Comparison of ENCODE assay signal across 22 cellular contexts in genomic region chr14:91918159-91918883, GRCh38. TPM values are rescaled to one million over a fixed set of nuclear protein-coding genes. Genes with fewer than 3 reads are reported as not detected.
DNase-seq lines count a peak whose midpoint lies in the region; ATAC-seq, FAIRE-seq and TF ChIP-seq lines count a peak whose summit lies in the region.
"Had no signal": no experiment of that assay in that cellular context is flagged by ENCODE, and none has a peak within 500 bp of the region (broad histone marks: within the 10 kb centered on the region; RNA-seq: fewer than 3 reads in every experiment).

No MANE protein-coding gene starts in this region.

- H3K27ac ChIP-seq in gastroesophageal sphincter (peak overlapping the region in 3 of 4 donors; percentile 53 to 64 (median 59)), lower lobe of right lung (peak overlapping the region; percentile 51), stomach (peak overlapping the region in 4 of 5 donors; percentile 47 to 61 (median 55)), kidney (ENCODE audit: low read depth in 2 of 2, low read length in 2 of 2) (no peak overlapping the region)
- H3K27ac ChIP-seq: cardiac muscle cell had no signal

- H3K4me3 Mint-ChIP-seq in T-cell: no peak overlapping the region
- H3K4me3 Mint-ChIP-seq: activated naive CD8-positive, alpha-beta T cell treated with anti-CD3 and anti-CD28 coated beads for 36 hours; CD4-positive, CD25-positive, alpha-beta regulatory T cell; T-helper 2 cell treated with Interferon-gamma antibody and Interleukin-4, amounts not matched to agents 5 μg/mL and 100 μg/mL, for 36 hours had no signal

- no peaks in the 10 kb centered on the region for H3K4me1 Mint-ChIP-seq in T-cell
- H3K4me1 Mint-ChIP-seq: activated naive CD8-positive, alpha-beta T cell treated with anti-CD3 and anti-CD28 coated beads for 36 hours; CD4-positive, CD25-positive, alpha-beta regulatory T cell had no signal

- H3K36me3 Mint-ChIP-seq in T-cell: no peaks in the 10 kb centered on the region
- H3K36me3 Mint-ChIP-seq: activated naive CD8-positive, alpha-beta T cell treated with anti-CD3 and anti-CD28 coated beads for 36 hours had no signal

- intact Hi-C loops in lower lobe of right lung (cut with DNase I): no loop called here
- intact Hi-C loops in stomach (cut with DNase I; ENCODE audit: low total_unique reads): loop anchor here (10.0 kb wide), 1 partner anchor 264 kb away; no protein-coding TSS in a partner anchor
- intact Hi-C loops in kidney (cut with DNase I): no loop called here

- H3K36me3 ChIP-seq in gastroesophageal sphincter: no peaks in the 10 kb centered on the region
- no peaks in the 10 kb centered on the region for H3K36me3 ChIP-seq in lower lobe of right lung
- H3K36me3 ChIP-seq in stomach: peaks cover 0 to 6% (median 0%) of the 10 kb centered on the region in 4 donors
- no peaks in the 10 kb centered on the region for H3K36me3 ChIP-seq in kidney (ENCODE audit: control insufficient read depth in 1 of 2, insufficient read depth in 2 of 2, low read length in 2 of 2)
- H3K36me3 ChIP-seq: cardiac muscle cell had no signal

- peak; percentile 72 for ATAC-seq in gastroesophageal sphincter
- peak; percentile 28 to 73 for ATAC-seq in lower lobe of right lung
- no peak for ATAC-seq in T-cell (replicated peaks in 1 of 4)
- no peak for ATAC-seq in HG03571 (IDR thresholded peaks at IDR 0.05; ENCODE audit: unreplicated experiment)
- no peak for ATAC-seq in GM19351 (IDR thresholded peaks at IDR 0.05; ENCODE audit: unreplicated experiment)

- CTCF ChIA-PET in T-cell (lab: Charles Lee): interaction anchor here (0.5 to 0.7 kb wide), 3 partner anchors 22 to 147 kb away, joined by 4 to 7 read pairs (median 4); no protein-coding TSS in a partner anchor

- TF ChIP-seq POLR2A in gastroesophageal sphincter (IDR thresholded peaks at IDR 0.05): no peak
- no peak for TF ChIP-seq POLR2A in stomach (IDR thresholded peaks at IDR 0.05)

- H3K4me1 ChIP-seq in gastroesophageal sphincter (peaks cover 0 to 30% (median 6%) of the 10 kb centered on the region in 3 donors), lower lobe of right lung (peaks cover 13% of the 10 kb centered on the region), stomach (peaks cover 4 to 30% (median 19%) of the 10 kb centered on the region in 4 donors), kidney (ENCODE audit: control insufficient read depth in 1 of 2, insufficient read depth in 1 of 2, low read depth in 1 of 2, low read length in 2 of 2) (peaks cover 3 to 10% of the 10 kb centered on the region in 2 donors)

- peaks cover 0 to 3% (median 0%) of the 10 kb centered on the region in 3 donors for H3K9me3 Mint-ChIP-seq in T-cell
- H3K9me3 Mint-ChIP-seq: T-helper 2 cell treated with Interferon-gamma antibody and Interleukin-4, amounts not matched to agents 5 μg/mL and 100 μg/mL, for 36 hours had no signal

- no peak overlapping the region for H3K9ac ChIP-seq in kidney (ENCODE audit: low read length in 2 of 2)

- no peak overlapping the region for H3K27ac Mint-ChIP-seq in T-cell
- H3K27ac Mint-ChIP-seq: activated naive CD8-positive, alpha-beta T cell treated with anti-CD3 and anti-CD28 coated beads for 36 hours; T-helper 2 cell treated with Interferon-gamma antibody and Interleukin-4, amounts not matched to agents 5 μg/mL and 100 μg/mL, for 36 hours had no signal

- no peak for FAIRE-seq in kidney (lab: Jason Lieb, UNC)
- FAIRE-seq: GM12892 had no signal

- H3K9me3 ChIP-seq in gastroesophageal sphincter (no peaks in the 10 kb centered on the region), lower lobe of right lung (no peaks in the 10 kb centered on the region), stomach (no peaks in the 10 kb centered on the region), kidney (ENCODE audit: control insufficient read depth in 1 of 2, low read length in 2 of 2) (no peaks in the 10 kb centered on the region)

- H3K27me3 Mint-ChIP-seq in T-cell: no peaks in the 10 kb centered on the region
- H3K27me3 Mint-ChIP-seq: activated naive CD8-positive, alpha-beta T cell treated with anti-CD3 and anti-CD28 coated beads for 36 hours; CD4-positive, CD25-positive, alpha-beta regulatory T cell had no signal

- POLR2A ChIA-PET in T-cell (lab: Charles Lee): no interaction called here

- 50 to 60% methylated on average over 3 to 5 of the region's 5 CpGs for WGBS in gastroesophageal sphincter (ENCODE audit: low coverage in 1 of 2), 2 donors
- 55 to 66% (median 62%) methylated on average over 4 to 5 of the region's 5 CpGs for WGBS in stomach, 5 donors

- H3K27me3 ChIP-seq in gastroesophageal sphincter (no peaks in the 10 kb centered on the region), lower lobe of right lung (ENCODE audit: low read depth) (no peaks in the 10 kb centered on the region), stomach (no peaks in the 10 kb centered on the region)
- H3K27me3 ChIP-seq: cardiac muscle cell had no signal

- TF ChIP-seq EP300 in gastroesophageal sphincter (IDR thresholded peaks at IDR 0.05) (no peak), stomach (IDR thresholded peaks at IDR 0.05) (no peak)

- H3K4me3 ChIP-seq in gastroesophageal sphincter (no peak overlapping the region), lower lobe of right lung (no peak overlapping the region), stomach (no peak overlapping the region), kidney (ENCODE audit: low read length in 2 of 2) (no peak overlapping the region)
- H3K4me3 ChIP-seq: cardiac muscle cell had no signal

- DNase-seq in amniotic epithelial cell (ENCODE audit: low read depth) (peak; percentile 26), lower lobe of right lung (no peak), stomach (no peak), kidney (no peak), T-cell (no peak)
- DNase-seq: ACHN; activated CD4-positive, CD25-positive, alpha-beta regulatory T cell; activated naive CD8-positive, alpha-beta T cell treated with anti-CD3 and anti-CD28 coated beads for 36 hours; CD4-positive, CD25-positive, alpha-beta regulatory T cell; DMS153; effector CD4-positive, alpha-beta T cell; hypothalamus; NCI-H1417; NCI-H2171; stimulated activated CD8-positive, alpha-beta memory T cell treated with anti-CD3 and anti-CD28 coated beads, Interleukin-4, amount 100 ng/mL, for 48 hours; trophoblast cell had no signal

- TF ChIP-seq CTCF in gastroesophageal sphincter (IDR thresholded peaks at IDR 0.05): no peak
- no peak for TF ChIP-seq CTCF in lower lobe of right lung (IDR thresholded peaks at IDR 0.05)
- TF ChIP-seq CTCF in stomach (IDR thresholded peaks at IDR 0.05): no peak
- no peak for TF ChIP-seq CTCF in kidney (IDR thresholded peaks at IDR 0.05; ENCODE audit: borderline replicate concordance, extremely low read depth, insufficient read depth)

RNA-seq across cellular contexts. Expression of gene FBLN5, which starts 29.2 kb away (rescaled TPM):
- 100 to 1,000 TPM in 2 of 4 donors, 10 to 100 TPM in 2; 77.7 to 186 (median 127) TPM for total RNA-seq in gastroesophageal sphincter
- 130 TPM for total RNA-seq in lower lobe of right lung
- 100 to 1,000 TPM in 2 of 5 donors, 10 to 100 TPM in 3; 44.9 to 151 (median 76.3) TPM for total RNA-seq in stomach
- polyA plus RNA-seq in stomach: 10 to 100 TPM; 20.1 to 48.3 (median 22.7) TPM
- total RNA-seq in kidney: 99.0 TPM
- polyA plus RNA-seq in kidney (ENCODE audit: insufficient read depth, low read depth, low replicate concordance): 75.2 TPM
- total RNA-seq in T-cell: 10 to 100 TPM in 1 of 5 donors, 1 to 10 TPM in 4; 4.2 to 19.5 (median 9.5) TPM

RNA-seq across cellular contexts. Expression of gene TC2N, which starts 51.0 kb away (rescaled TPM):
- total RNA-seq in gastroesophageal sphincter (10 to 100 TPM; 19.9 to 38.6 (median 29.2) TPM), lower lobe of right lung (53.1 TPM), stomach (100 to 1,000 TPM in 3 of 5 donors, 10 to 100 TPM in 2; 66.6 to 162 (median 106) TPM), kidney (39.7 TPM), T-cell (100 to 1,000 TPM; 203 to 274 (median 243) TPM)
- polyA plus RNA-seq in stomach (10 to 100 TPM; 15.6 to 34.2 (median 19.7) TPM), kidney (ENCODE audit: insufficient read depth, low read depth, low replicate concordance) (5.8 TPM)

Comparison
In these comparisons a context has a peak if more than half of its experiments do, and no peak if none do; other contexts are left out.
1. ATAC-seq: peak in gastroesophageal sphincter (single experiment) and lower lobe of right lung (2 of 2); none in T-cell (0 of 4), HG03571 (single experiment) and GM19351 (single experiment).
2. H3K27ac ChIP-seq: peak in gastroesophageal sphincter (3 of 4), lower lobe of right lung (single experiment) and stomach (4 of 5); none in kidney (0 of 2).